In genomic region chr19:50147462-50148423, GRCh38 we compare ENCODE assay signal across 8 cellular contexts. TPM values are rescaled to one million over a fixed set of nuclear protein-coding genes. Genes with fewer than 3 reads are reported as not detected.
DNase-seq lines count a peak whose midpoint lies in the region; FAIRE-seq and TF ChIP-seq lines count a peak whose summit lies in the region.

No MANE protein-coding gene starts in this region.

- in situ Hi-C loops in G401 (cut with HindIII; ENCODE audit: low sequenced_read_pairs): no loop called here

- TF ChIP-seq CTCF in osteoblast (IDR thresholded peaks at IDR 0.05; ENCODE audit: extremely low read depth, low read depth, low read length): peak; percentile 35

- H3K27ac Mint-ChIP-seq in activated naive CD8-positive, alpha-beta T cell: no peak overlapping the region

- H3K4me3 Mint-ChIP-seq in activated naive CD8-positive, alpha-beta T cell: peak overlapping the region; percentile 85

- H3K4me1 Mint-ChIP-seq in activated naive CD8-positive, alpha-beta T cell (ENCODE audit: low read depth): peaks cover 6% of the 10 kb centered on the region

- H3K27me3 ChIP-seq in MG63 (peaks cover 3% of the 10 kb centered on the region; the same call in 1 of the 2 replicates), osteoblast (ENCODE audit: insufficient read depth, low read length) (no peaks in the 10 kb centered on the region)

- H3K4me1 ChIP-seq in osteoblast (ENCODE audit: insufficient read depth, low read length): peaks cover 8% of the 10 kb centered on the region

- DNase-seq in G401 (ENCODE audit: low spot score) (peak; percentile 98), MG63 (peak; percentile 68), SKM-1 treated with dmso at 0.1 percent for 144 hours (lab: John Stamatoyannopoulos, UW; ENCODE audit: unreplicated experiment) (peak; percentile 19), glomerular visceral epithelial cell (ENCODE audit: extremely low spot score) (peak; percentile 29), osteoblast (ENCODE audit: insufficient read length, low spot score, missing footprints) (peak; percentile 96), superior temporal gyrus (ENCODE audit: extremely low spot score) (peak; percentile 97), RCC 7860 (ENCODE audit: low spot score) (no peak)

- H3K27ac ChIP-seq in osteoblast (ENCODE audit: low read depth, low read length): no peak overlapping the region

- H3K9me3 ChIP-seq in MG63 (peaks cover 9% of the 10 kb centered on the region), osteoblast (ENCODE audit: low read depth, low read length) (no peaks in the 10 kb centered on the region)

- peak overlapping the region; percentile 94 for H2AFZ ChIP-seq in osteoblast (ENCODE audit: low read length)

- H4K20me1 ChIP-seq in osteoblast (ENCODE audit: insufficient read depth, low read length): no peaks in the 10 kb centered on the region

- no peaks in the 10 kb centered on the region for H3K79me2 ChIP-seq in osteoblast (ENCODE audit: insufficient read depth, low read length)

- H3K4me3 ChIP-seq in MG63 (peak overlapping the region; percentile 45), osteoblast (ENCODE audit: insufficient read depth, low read length) (peak overlapping the region; percentile 77)

- H3K36me3 Mint-ChIP-seq in activated naive CD8-positive, alpha-beta T cell: no peaks in the 10 kb centered on the region

- peak overlapping the region; percentile 95 for H3K4me2 ChIP-seq in osteoblast (ENCODE audit: insufficient read depth, low read length)

- H3K36me3 ChIP-seq in MG63 (no peaks in the 10 kb centered on the region), osteoblast (ENCODE audit: insufficient read depth, low read length) (no peaks in the 10 kb centered on the region)

- FAIRE-seq in RCC 7860 (lab: Jason Lieb, UNC): no peak

- no peaks in the 10 kb centered on the region for H3K9me3 Mint-ChIP-seq in activated naive CD8-positive, alpha-beta T cell (ENCODE audit: low read depth)

- H3K27me3 Mint-ChIP-seq in activated naive CD8-positive, alpha-beta T cell: peaks cover 17% of the 10 kb centered on the region

RNA-seq across cellular contexts. Expression of gene IZUMO2, which starts 15.3 kb away (rescaled TPM):
- total RNA-seq in G401 (2014; rRNA removed; shearing (Covaris generic)): not detected in 2 replicates
- not detected in 2 replicates for total RNA-seq in MG63 (2014; rRNA removed; shearing (Covaris generic); ENCODE audit: low replicate concordance)
- not detected in 2 replicates for total RNA-seq in osteoblast

RNA-seq across cellular contexts. Expression of gene MYH14, which starts 55.7 kb away (rescaled TPM):
- total RNA-seq in G401 (2014; rRNA removed; shearing (Covaris generic)): 8.8 and 10.3 TPM in 2 replicates
- total RNA-seq in MG63 (2014; rRNA removed; shearing (Covaris generic); ENCODE audit: low replicate concordance): 2.1 TPM in 1 of 2 replicates, not detected in the other
- total RNA-seq in osteoblast: under 0.01 TPM in 1 of 2 replicates, not detected in the other
